Comparison of ENCODE assay signal across 19 cellular contexts in genomic region chr17:31585280-31585630, GRCh38.
"Had no signal": no experiment of that assay in that cellular context is flagged by ENCODE, and none has a peak within 500 bp of the region (broad histone marks: within the 10 kb centered on the region; RNA-seq: fewer than 3 reads in every experiment).

No MANE protein-coding gene starts in this region.

- DNase-seq: Karpas-422, KG1, MG63, NCI-H1092, NCI-H1105 treated with DMSO at 0.1 percent for 48 hours, NCI-H1417 treated with DMSO at 0.1 percent for 48 hours, NCI-H146, NCI-H1694 treated with DMSO at 0.1 percent for 48 hours, NCI-H1930, NCI-H2081, NCI-H2107, NCI-H2227 treated with DMSO at 0.1 percent for 48 hours, NCI-H524, NCI-H526 treated with DMSO at 0.1 percent for 48 hours, NCI-H774, PC-3, SHP77, SK-N-SH had no signal

- H3K9ac ChIP-seq: SK-N-SH had no signal

- H3K27ac ChIP-seq: RWPE1 had no signal

- H3K4me2 ChIP-seq: SK-N-SH had no signal

- H3K4me3 ChIP-seq: MG63 had no signal

- H3K27me3 ChIP-seq: MG63 had no signal

- H3K9me3 ChIP-seq: MG63, SK-N-SH had no signal
